Comparison of ENCODE assay signal across 1 cellular context in the genomic region with DNA sequence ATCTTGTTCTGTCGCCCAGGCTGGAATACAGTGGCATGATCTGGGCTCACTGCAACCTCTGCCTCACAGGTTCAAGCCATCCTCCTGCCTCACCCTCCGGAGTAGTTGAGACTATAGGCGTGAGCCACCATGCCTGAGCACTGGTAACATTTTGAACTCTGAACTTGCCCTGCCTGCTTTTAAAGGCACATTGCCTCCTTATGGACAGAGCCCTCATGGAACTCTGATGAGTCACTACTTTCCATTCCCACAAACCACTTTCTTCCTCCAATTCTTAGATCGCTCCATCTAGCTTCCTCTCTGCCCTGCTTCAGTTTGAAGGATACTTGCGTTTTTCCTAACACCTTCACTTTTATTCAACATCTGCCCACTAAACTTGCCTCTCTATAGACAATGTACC.
TF ChIP-seq lines count a peak whose summit lies in the region.

No MANE protein-coding gene starts in this region.

TF ChIP-seq in K562, 482 proteins besides CTCF, POLR2A, EP300 and RAD21 (continued from another document):
- TF ChIP-seq, protein P1, sequence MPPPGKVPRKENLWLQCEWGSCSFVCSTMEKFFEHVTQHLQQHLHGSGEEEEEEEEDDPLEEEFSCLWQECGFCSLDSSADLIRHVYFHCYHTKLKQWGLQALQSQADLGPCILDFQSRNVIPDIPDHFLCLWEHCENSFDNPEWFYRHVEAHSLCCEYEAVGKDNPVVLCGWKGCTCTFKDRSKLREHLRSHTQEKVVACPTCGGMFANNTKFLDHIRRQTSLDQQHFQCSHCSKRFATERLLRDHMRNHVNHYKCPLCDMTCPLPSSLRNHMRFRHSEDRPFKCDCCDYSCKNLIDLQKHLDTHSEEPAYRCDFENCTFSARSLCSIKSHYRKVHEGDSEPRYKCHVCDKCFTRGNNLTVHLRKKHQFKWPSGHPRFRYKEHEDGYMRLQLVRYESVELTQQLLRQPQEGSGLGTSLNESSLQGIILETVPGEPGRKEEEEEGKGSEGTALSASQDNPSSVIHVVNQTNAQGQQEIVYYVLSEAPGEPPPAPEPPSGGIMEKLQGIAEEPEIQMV (tag; conservative IDR thresholded peaks at IDR 0.05; ENCODE audit: low read depth) = no peak
- TF ChIP-seq ZNF764 (CRISPR knock-in tag; IDR thresholded peaks at IDR 0.05; ENCODE audit: low read depth) (no peak), DMBX1 (CRISPR knock-in tag; IDR thresholded peaks at IDR 0.05; ENCODE audit: borderline replicate concordance) (no peak), CBX5 (IDR thresholded peaks at IDR 0.05; ENCODE audit: borderline replicate concordance, low read depth) (no peak), SREBF1 (IDR thresholded peaks at IDR 0.05; ENCODE audit: borderline replicate concordance, low read depth, low read length) (no peak), ETV6 (IDR thresholded peaks at IDR 0.05; ENCODE audit: borderline replicate concordance in 1 of 2, low read depth in 2 of 2, low read length in 1 of 2) (no peak), ETV6 (CRISPR knock-in tag; IDR thresholded peaks at IDR 0.05; ENCODE audit: borderline replicate concordance) (no peak), NR2C1 (IDR thresholded peaks at IDR 0.05) (peak; percentile 64), NR2C1 (tag; IDR thresholded peaks at IDR 0.05) (peak; percentile 71), TGIF2 (CRISPR knock-in tag; IDR thresholded peaks at IDR 0.05) (no peak), ZNF696 (CRISPR knock-in tag; conservative IDR thresholded peaks at IDR 0.05) (no peak), NR2C2 (CRISPR knock-in tag; IDR thresholded peaks at IDR 0.05) (peak; percentile 70; the same call in 1 of the 2 replicates), NR2C2 (tag; IDR thresholded peaks at IDR 0.05) (peak; percentile 81), CBX8 (IDR thresholded peaks at IDR 0.05; ENCODE audit: borderline replicate concordance, extremely low read depth, low read depth, low read length, poor library complexity, severe bottlenecking) (no peak), JUND (IDR thresholded peaks at IDR 0.05; ENCODE audit: borderline replicate concordance, low read depth, low read length) (peak; percentile 49; the same call in 1 of the 2 replicates), JUND (tag; IDR thresholded peaks at IDR 0.05; ENCODE audit: borderline replicate concordance, low read depth, low read length) (peak; percentile 56; the same call in 1 of the 3 replicates), BRD9 (IDR thresholded peaks at IDR 0.05; ENCODE audit: low read depth, partially characterized antibody) (no peak), HMG20A (CRISPR knock-in tag; conservative IDR thresholded peaks at IDR 0.05) (no peak), BMI1 (IDR thresholded peaks at IDR 0.05; ENCODE audit: low read length) (no peak), HNRNPH1 (optimal IDR thresholded peaks at IDR 0.05; ENCODE audit: low read depth, low read length) (no peak), POLR2B (IDR thresholded peaks at IDR 0.05; ENCODE audit: low read depth, partially characterized antibody) (no peak)
- TF ChIP-seq, protein P2, sequence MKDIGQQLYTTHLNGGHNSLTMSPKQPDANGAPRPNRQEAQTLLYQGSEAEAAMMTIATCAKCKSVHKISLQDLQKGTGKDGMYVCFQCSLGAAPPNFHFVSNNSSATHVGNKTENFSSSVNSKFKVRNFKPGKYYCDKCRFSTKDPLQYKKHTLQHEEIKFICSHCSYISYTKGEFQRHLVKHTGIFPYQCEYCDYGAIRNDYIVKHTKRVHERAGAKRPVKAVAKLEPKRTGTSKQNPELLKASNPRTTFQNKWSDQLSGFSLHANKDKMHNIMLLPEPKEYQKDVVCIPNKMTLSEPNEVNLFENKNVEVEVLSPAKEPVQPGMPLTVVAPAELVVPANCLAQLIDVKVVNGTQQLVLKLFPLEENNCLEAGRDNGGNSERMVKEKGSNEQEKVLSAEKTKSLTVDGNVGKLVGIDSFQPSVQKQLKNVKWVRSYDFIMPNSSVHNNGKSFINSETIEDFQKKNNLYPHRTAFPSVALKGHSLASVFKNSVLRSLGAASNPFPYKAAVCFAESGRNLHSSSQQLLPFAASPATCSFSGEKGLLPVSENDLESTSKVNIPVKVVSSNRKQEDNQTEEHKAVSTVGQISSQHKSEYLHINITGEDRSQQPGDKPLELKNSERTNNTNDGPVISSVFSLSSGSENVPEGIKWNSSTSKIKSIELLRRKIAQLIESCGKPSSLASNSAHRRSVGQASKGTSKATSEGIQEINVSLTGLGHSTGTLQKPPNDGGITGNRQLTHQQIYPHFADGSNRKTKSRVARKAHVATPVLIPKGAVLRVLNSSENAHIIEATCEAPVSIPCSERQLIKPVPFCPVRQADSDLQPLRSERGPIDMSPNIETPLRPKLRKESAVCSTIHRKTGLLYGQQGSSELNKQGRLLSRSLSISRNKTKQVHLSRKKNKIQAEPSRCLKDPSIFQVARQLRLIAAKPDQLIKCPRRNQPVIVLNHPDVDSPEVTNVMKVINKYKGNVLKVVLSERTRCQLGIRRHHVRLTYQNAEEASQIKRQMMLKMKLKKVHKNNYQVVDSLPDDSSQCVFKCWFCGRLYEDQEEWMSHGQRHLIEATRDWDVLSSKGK (CRISPR knock-in tag; IDR thresholded peaks at IDR 0.05) = no peak
- TF ChIP-seq, protein P3, sequence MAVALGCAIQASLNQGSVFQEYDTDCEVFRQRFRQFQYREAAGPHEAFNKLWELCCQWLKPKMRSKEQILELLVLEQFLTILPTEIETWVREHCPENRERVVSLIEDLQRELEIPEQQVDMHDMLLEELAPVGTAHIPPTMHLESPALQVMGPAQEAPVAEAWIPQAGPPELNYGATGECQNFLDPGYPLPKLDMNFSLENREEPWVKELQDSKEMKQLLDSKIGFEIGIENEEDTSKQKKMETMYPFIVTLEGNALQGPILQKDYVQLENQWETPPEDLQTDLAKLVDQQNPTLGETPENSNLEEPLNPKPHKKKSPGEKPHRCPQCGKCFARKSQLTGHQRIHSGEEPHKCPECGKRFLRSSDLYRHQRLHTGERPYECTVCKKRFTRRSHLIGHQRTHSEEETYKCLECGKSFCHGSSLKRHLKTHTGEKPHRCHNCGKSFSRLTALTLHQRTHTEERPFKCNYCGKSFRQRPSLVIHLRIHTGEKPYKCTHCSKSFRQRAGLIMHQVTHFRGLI (CRISPR knock-in tag; IDR thresholded peaks at IDR 0.05) = no peak
- TF ChIP-seq, protein P4, sequence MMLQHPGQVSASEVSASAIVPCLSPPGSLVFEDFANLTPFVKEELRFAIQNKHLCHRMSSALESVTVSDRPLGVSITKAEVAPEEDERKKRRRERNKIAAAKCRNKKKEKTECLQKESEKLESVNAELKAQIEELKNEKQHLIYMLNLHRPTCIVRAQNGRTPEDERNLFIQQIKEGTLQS (IDR thresholded peaks at IDR 0.05) = peak; percentile 36; the same call in 1 of the 2 replicates
- TF ChIP-seq, protein P4 (CRISPR knock-in tag; conservative IDR thresholded peaks at IDR 0.05) = no peak
- TF ChIP-seq, protein P5, sequence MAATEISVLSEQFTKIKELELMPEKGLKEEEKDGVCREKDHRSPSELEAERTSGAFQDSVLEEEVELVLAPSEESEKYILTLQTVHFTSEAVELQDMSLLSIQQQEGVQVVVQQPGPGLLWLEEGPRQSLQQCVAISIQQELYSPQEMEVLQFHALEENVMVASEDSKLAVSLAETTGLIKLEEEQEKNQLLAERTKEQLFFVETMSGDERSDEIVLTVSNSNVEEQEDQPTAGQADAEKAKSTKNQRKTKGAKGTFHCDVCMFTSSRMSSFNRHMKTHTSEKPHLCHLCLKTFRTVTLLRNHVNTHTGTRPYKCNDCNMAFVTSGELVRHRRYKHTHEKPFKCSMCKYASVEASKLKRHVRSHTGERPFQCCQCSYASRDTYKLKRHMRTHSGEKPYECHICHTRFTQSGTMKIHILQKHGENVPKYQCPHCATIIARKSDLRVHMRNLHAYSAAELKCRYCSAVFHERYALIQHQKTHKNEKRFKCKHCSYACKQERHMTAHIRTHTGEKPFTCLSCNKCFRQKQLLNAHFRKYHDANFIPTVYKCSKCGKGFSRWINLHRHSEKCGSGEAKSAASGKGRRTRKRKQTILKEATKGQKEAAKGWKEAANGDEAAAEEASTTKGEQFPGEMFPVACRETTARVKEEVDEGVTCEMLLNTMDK (IDR thresholded peaks at IDR 0.05; ENCODE audit: borderline replicate concordance, insufficient read depth, low read depth, low read length, poor library complexity, severe bottlenecking) = no peak
- TF ChIP-seq, protein P6, sequence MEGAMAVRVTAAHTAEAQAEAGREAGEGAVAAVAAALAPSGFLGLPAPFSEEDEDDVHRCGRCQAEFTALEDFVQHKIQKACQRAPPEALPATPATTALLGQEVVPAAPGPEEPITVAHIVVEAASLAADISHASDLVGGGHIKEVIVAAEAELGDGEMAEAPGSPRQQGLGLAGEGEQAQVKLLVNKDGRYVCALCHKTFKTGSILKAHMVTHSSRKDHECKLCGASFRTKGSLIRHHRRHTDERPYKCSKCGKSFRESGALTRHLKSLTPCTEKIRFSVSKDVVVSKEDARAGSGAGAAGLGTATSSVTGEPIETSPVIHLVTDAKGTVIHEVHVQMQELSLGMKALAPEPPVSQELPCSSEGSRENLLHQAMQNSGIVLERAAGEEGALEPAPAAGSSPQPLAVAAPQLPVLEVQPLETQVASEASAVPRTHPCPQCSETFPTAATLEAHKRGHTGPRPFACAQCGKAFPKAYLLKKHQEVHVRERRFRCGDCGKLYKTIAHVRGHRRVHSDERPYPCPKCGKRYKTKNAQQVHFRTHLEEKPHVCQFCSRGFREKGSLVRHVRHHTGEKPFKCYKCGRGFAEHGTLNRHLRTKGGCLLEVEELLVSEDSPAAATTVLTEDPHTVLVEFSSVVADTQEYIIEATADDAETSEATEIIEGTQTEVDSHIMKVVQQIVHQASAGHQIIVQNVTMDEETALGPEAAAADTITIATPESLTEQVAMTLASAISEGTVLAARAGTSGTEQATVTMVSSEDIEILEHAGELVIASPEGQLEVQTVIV (CRISPR knock-in tag; IDR thresholded peaks at IDR 0.05; ENCODE audit: borderline replicate concordance) = no peak
- TF ChIP-seq, protein P7, sequence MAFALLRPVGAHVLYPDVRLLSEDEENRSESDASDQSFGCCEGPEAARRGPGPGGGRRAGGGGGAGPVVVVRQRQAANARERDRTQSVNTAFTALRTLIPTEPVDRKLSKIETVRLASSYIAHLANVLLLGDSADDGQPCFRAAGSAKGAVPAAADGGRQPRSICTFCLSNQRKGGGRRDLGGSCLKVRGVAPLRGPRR (CRISPR knock-in tag; IDR thresholded peaks at IDR 0.05) = no peak
- TF ChIP-seq, protein P8, sequence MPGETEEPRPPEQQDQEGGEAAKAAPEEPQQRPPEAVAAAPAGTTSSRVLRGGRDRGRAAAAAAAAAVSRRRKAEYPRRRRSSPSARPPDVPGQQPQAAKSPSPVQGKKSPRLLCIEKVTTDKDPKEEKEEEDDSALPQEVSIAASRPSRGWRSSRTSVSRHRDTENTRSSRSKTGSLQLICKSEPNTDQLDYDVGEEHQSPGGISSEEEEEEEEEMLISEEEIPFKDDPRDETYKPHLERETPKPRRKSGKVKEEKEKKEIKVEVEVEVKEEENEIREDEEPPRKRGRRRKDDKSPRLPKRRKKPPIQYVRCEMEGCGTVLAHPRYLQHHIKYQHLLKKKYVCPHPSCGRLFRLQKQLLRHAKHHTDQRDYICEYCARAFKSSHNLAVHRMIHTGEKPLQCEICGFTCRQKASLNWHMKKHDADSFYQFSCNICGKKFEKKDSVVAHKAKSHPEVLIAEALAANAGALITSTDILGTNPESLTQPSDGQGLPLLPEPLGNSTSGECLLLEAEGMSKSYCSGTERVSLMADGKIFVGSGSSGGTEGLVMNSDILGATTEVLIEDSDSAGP (CRISPR knock-in tag; IDR thresholded peaks at IDR 0.05) = no peak
TF ChIP-seq in K562: peak in this region for 5.
